In genomic region chr20:36969050-36969449, GRCh38 we compare ENCODE assay signal across 13 cellular contexts. TPM values are rescaled to one million over a fixed set of nuclear protein-coding genes. Genes with fewer than 3 reads are reported as not detected.
DNase-seq lines count a peak whose midpoint lies in the region; ATAC-seq, FAIRE-seq and TF ChIP-seq lines count a peak whose summit lies in the region.
"Had no signal": no experiment of that assay in that cellular context is flagged by ENCODE, and none has a peak within 500 bp of the region (broad histone marks: within the 10 kb centered on the region; RNA-seq: fewer than 3 reads in every experiment).

No MANE protein-coding gene starts in this region.

- H3K4me3 ChIP-seq in OCI-LY1 (ENCODE audit: low read depth, low read length, poor library complexity, severe bottlenecking) (no peak overlapping the region), H1 (ENCODE audit: extremely low read depth in 1 of 4, insufficient read depth in 2 of 4, low read depth in 3 of 4, low read length in 4 of 4) (no peak overlapping the region), sigmoid colon (no peak overlapping the region)
- H3K4me3 ChIP-seq: pancreas had no signal

- H2BK12ac ChIP-seq in H1 (ENCODE audit: low read depth, low read length): no peak overlapping the region

- H3K9me3 ChIP-seq in OCI-LY1 (ENCODE audit: low read length) (no peaks in the 10 kb centered on the region), H1 (ENCODE audit: insufficient read depth in 2 of 2, low read depth in 1 of 2, low read length in 1 of 2) (no peaks in the 10 kb centered on the region; a peak in 1 of 4 replicates), sigmoid colon (no peaks in the 10 kb centered on the region)
- H3K9me3 ChIP-seq: pancreas had no signal

- no peak overlapping the region for H4K5ac ChIP-seq in H1 (ENCODE audit: insufficient read length, low read depth, low read length)

- H2BK120ac ChIP-seq in H1 (replicated peaks; ENCODE audit: low read depth, low read length): no peak overlapping the region

- TF ChIP-seq EP300 in H1 (IDR thresholded peaks at IDR 0.05; ENCODE audit: borderline replicate concordance in 1 of 2, low read depth in 2 of 2, low read length in 2 of 2) (no peak), sigmoid colon (IDR thresholded peaks at IDR 0.05) (no peak)

- H3K14ac ChIP-seq in H1 (ENCODE audit: insufficient read length): no peak overlapping the region

- H3K36me3 Mint-ChIP-seq in activated CD4-positive, alpha-beta T cell treated with anti-CD3 and anti-CD28 coated beads, Interleukin-2, amount 10 ng/mL, durations not matched to agents 7 days and 5 days (ENCODE audit: low read depth): peaks cover 29% of the 10 kb centered on the region

- H3K4me1 Mint-ChIP-seq in activated CD4-positive, alpha-beta T cell treated with anti-CD3 and anti-CD28 coated beads, Interleukin-2, amount 10 ng/mL, durations not matched to agents 7 days and 5 days: peaks cover 64% of the 10 kb centered on the region

- H2AFZ ChIP-seq in OCI-LY1 (ENCODE audit: low read length): peak overlapping the region; percentile 35; the same call in 1 of the 2 replicates
- peak overlapping the region; percentile 29; the same call in 1 of the 2 replicates for H2AFZ ChIP-seq in H1 (ENCODE audit: low read length)

- H3K23ac ChIP-seq in H1 (ENCODE audit: insufficient read length): no peak overlapping the region

- no peaks in the 10 kb centered on the region for H3K23me2 ChIP-seq in H1 (ENCODE audit: low read depth, low read length)

- 95% methylated on average over 4 of the region's 4 CpGs; no CpG with 5 or more reads in 1 of the 2 experiments for WGBS in H1 (ENCODE audit: extremely low coverage in 1 of 2, insufficient coverage in 1 of 2, insufficient read length in 1 of 2, insufficient replicate concordance in 2 of 2, low coverage in 1 of 2, low lambda C conversion rate in 2 of 2, missing lambda C conversion rate in 1 of 2), 2 experiments
- 94% methylated on average over 4 of the region's 4 CpGs for WGBS in sigmoid colon, 2 donors

- H3K18ac ChIP-seq in H1 (ENCODE audit: extremely low read depth, low read length): no peak overlapping the region

- no peaks in the 10 kb centered on the region for H3F3A ChIP-seq in OCI-LY1 (ENCODE audit: insufficient read depth, low read length)

- peaks cover 8% of the 10 kb centered on the region for H3K9me3 Mint-ChIP-seq in activated CD4-positive, alpha-beta T cell treated with anti-CD3 and anti-CD28 coated beads, Interleukin-2, amount 10 ng/mL, durations not matched to agents 7 days and 5 days

- H3K56ac ChIP-seq in H1 (replicated peaks; ENCODE audit: insufficient read length, low read depth, low read length): no peak overlapping the region

- no peak for TF ChIP-seq RAD21 in H1 (IDR thresholded peaks at IDR 0.05 in 1 of 2, conservative IDR thresholded peaks at IDR 0.05 in 1 of 2; ENCODE audit: low read depth in 2 of 2, low read length in 2 of 2)

- no peak overlapping the region for H4K91ac ChIP-seq in H1 (replicated peaks; ENCODE audit: insufficient read length, low read length)

- H3K36me3 ChIP-seq in OCI-LY1 (ENCODE audit: insufficient read depth, low read length) (no peaks in the 10 kb centered on the region), H1 (ENCODE audit: control insufficient read depth in 2 of 4, insufficient read depth in 4 of 4, low read length in 3 of 4) (no peaks in the 10 kb centered on the region), sigmoid colon (no peaks in the 10 kb centered on the region)
- H3K36me3 ChIP-seq: pancreas had no signal

- H2BK5ac ChIP-seq in H1 (ENCODE audit: low read depth, low read length): 0 out of 2 replicates have a peak overlapping the region, but pooled peaks have one; percentile 44

- no peak overlapping the region for H2BK15ac ChIP-seq in H1 (ENCODE audit: low read length)

- H3K79me1 ChIP-seq in H1 (ENCODE audit: low read depth, low read length): no peaks in the 10 kb centered on the region

- ATAC-seq in GM18858 (IDR thresholded peaks at IDR 0.05; ENCODE audit: unreplicated experiment): no peak

- DNase-seq in activated CD4-positive, alpha-beta T cell treated with anti-CD3 and anti-CD28 coated beads, Interleukin-2, amount 10 ng/mL, durations not matched to agents 7 days and 5 days: no peak
- DNase-seq in activated CD4-positive, alpha-beta T cell treated with anti-CD3 and anti-CD28 coated beads for 4 hours: no peak
- DNase-seq in H1 (ENCODE audit: low read depth in 1 of 2, low spot score in 2 of 2) (no peak), sigmoid colon (no peak), posterior vena cava (ENCODE audit: low spot score) (no peak), HCEC 1CT (no peak)
- DNase-seq: mesenchymal stem cell, NCI-H1417 treated with DMSO at 0.1 percent for 48 hours, NCI-H446 treated with DMSO at 0.1 percent for 48 hours, pancreas had no signal

- TF ChIP-seq CTCF in OCI-LY1 (IDR thresholded peaks at IDR 0.05; ENCODE audit: low read length): no peak
- no peak for TF ChIP-seq CTCF in H1 (IDR thresholded peaks at IDR 0.05; ENCODE audit: control extremely low read depth in 1 of 3, insufficient read depth in 1 of 3, low read depth in 1 of 3, low read length in 3 of 3)
- TF ChIP-seq CTCF in sigmoid colon (IDR thresholded peaks at IDR 0.05): no peak

- H3K27me3 ChIP-seq in OCI-LY1 (ENCODE audit: insufficient read depth, low read length) (no peaks in the 10 kb centered on the region), H1 (replicated peaks in 1 of 4; ENCODE audit: control insufficient read depth in 3 of 4, extremely low read depth in 1 of 4, insufficient read depth in 3 of 4, low read length in 3 of 4) (no peaks in the 10 kb centered on the region), sigmoid colon (no peaks in the 10 kb centered on the region)
- H3K27me3 ChIP-seq: pancreas had no signal

- intact Hi-C loops in sigmoid colon (cut with DNase I) (no loop called here), posterior vena cava (cut with DNase I) (no loop called here)

- no peak for FAIRE-seq in H1 (lab: Jason Lieb, UNC)
- FAIRE-seq: astrocyte, pancreas had no signal

- CTCF ChIA-PET in activated CD4-positive, alpha-beta T cell treated with anti-CD3 and anti-CD28 coated beads, Interleukin-2, amount 10 ng/mL, durations not matched to agents 7 days and 5 days (lab: Charles Lee): interaction anchor here (0.9 kb wide), 1 partner anchor 104 kb away, joined by 3 read pairs; no protein-coding TSS in a partner anchor
- CTCF ChIA-PET in H1 (lab: Charles Lee; ENCODE audit: partially characterized antibody): no interaction called here

- peaks cover 10% of the 10 kb centered on the region for H3K4me1 ChIP-seq in OCI-LY1 (ENCODE audit: insufficient read depth, low read length, severe bottlenecking)
- H3K4me1 ChIP-seq in H1 (replicated peaks in 1 of 4; ENCODE audit: control insufficient read depth in 3 of 4, insufficient read depth in 4 of 4, low read length in 3 of 4): no peaks in the 10 kb centered on the region
- H3K4me1 ChIP-seq in sigmoid colon: no peaks in the 10 kb centered on the region
- H3K4me1 ChIP-seq: pancreas had no signal

- H3K27me3 Mint-ChIP-seq in activated CD4-positive, alpha-beta T cell treated with anti-CD3 and anti-CD28 coated beads, Interleukin-2, amount 10 ng/mL, durations not matched to agents 7 days and 5 days: no peaks in the 10 kb centered on the region

- no peak overlapping the region for H3K4me2 ChIP-seq in OCI-LY1 (ENCODE audit: low read length)
- H3K4me2 ChIP-seq in H1 (ENCODE audit: insufficient read depth in 1 of 2, low read depth in 2 of 2, low read length in 2 of 2): no peak overlapping the region

- H3K27ac ChIP-seq in OCI-LY1 (ENCODE audit: low read depth, low read length, poor library complexity, severe bottlenecking) (no peak overlapping the region), H1 (ENCODE audit: low read depth, low read length) (no peak overlapping the region), sigmoid colon (peak overlapping the region; percentile 19 to 39 (median 27))

- H3K4me3 Mint-ChIP-seq in activated CD4-positive, alpha-beta T cell treated with anti-CD3 and anti-CD28 coated beads, Interleukin-2, amount 10 ng/mL, durations not matched to agents 7 days and 5 days: no peak overlapping the region

- H4K8ac ChIP-seq in H1 (ENCODE audit: extremely low read depth, insufficient read depth, low read length): no peak overlapping the region

- H3K9ac ChIP-seq in OCI-LY1 (ENCODE audit: low read length): no peak overlapping the region
- H3K9ac ChIP-seq in H1 (replicated peaks in 1 of 4; ENCODE audit: extremely low read depth in 1 of 4, low read depth in 3 of 4, low read length in 3 of 4): no peak overlapping the region

- TF ChIP-seq POLR2A in H1 (IDR thresholded peaks at IDR 0.05; ENCODE audit: control extremely low read depth in 1 of 2, low read depth in 2 of 2, low read length in 2 of 2) (no peak), sigmoid colon (IDR thresholded peaks at IDR 0.05) (no peak)

- H3K79me2 ChIP-seq in OCI-LY1 (ENCODE audit: insufficient read depth, low read length): no peaks in the 10 kb centered on the region
- H3K79me2 ChIP-seq in H1 (ENCODE audit: control insufficient read depth in 1 of 2, insufficient read depth in 2 of 2, low read length in 2 of 2): no peaks in the 10 kb centered on the region

- H3K9me2 ChIP-seq in OCI-LY1 (ENCODE audit: low read depth, low read length): no peaks in the 10 kb centered on the region

- no peaks in the 10 kb centered on the region for H4K20me1 ChIP-seq in OCI-LY1 (ENCODE audit: insufficient read depth, low read length)
- H4K20me1 ChIP-seq in H1 (replicated peaks in 1 of 2; ENCODE audit: control insufficient read depth in 1 of 2, insufficient read depth in 2 of 2, low read length in 2 of 2): no peaks in the 10 kb centered on the region

- H2AK5ac ChIP-seq in H1 (ENCODE audit: low read depth, low read length): no peak overlapping the region

- H2BK20ac ChIP-seq in H1 (ENCODE audit: low read length): no peak overlapping the region

- POLR2A ChIA-PET in activated CD4-positive, alpha-beta T cell treated with anti-CD3 and anti-CD28 coated beads, Interleukin-2, amount 10 ng/mL, durations not matched to agents 7 days and 5 days (lab: Charles Lee): interaction anchor here (1.1 kb wide), 1 partner anchor 74 kb away, joined by 3 read pairs; no protein-coding TSS in a partner anchor
- POLR2A ChIA-PET in H1 (lab: Charles Lee; ENCODE audit: partially characterized antibody): no interaction called here

- no peak overlapping the region for H3K4ac ChIP-seq in H1 (replicated peaks; ENCODE audit: insufficient read length, low read depth, low read length)

- H3K27ac Mint-ChIP-seq in activated CD4-positive, alpha-beta T cell treated with anti-CD3 and anti-CD28 coated beads, Interleukin-2, amount 10 ng/mL, durations not matched to agents 7 days and 5 days: peak overlapping the region; percentile 90

RNA-seq across cellular contexts. Expression of gene SAMHD1, which starts 17.5 kb away (rescaled TPM):
- total RNA-seq in activated CD4-positive, alpha-beta T cell treated with anti-CD3 and anti-CD28 coated beads, Interleukin-2, amount 10 ng/mL, durations not matched to agents 7 days and 5 days: 100 to 1,000 TPM; 396 to 408 TPM
- total RNA-seq in H1 (2021; fragmentation: NEBNext Ultra II Directional; extraction: Animal tissue kit (Norgen Biotek cat#: 25700)): 37.1 and 39.5 TPM in 2 replicates
- polyA plus RNA-seq in H1 (2011; rRNA removed) (16.3 and 22.0 TPM in 2 replicates), sigmoid colon (10 to 100 TPM; 27.0 to 67.4 (median 49.2) TPM)
- 21.1 TPM for polyA plus RNA-seq in H1 (2011; cell fraction: cytosol; rRNA removed)
- 11.6 TPM for polyA plus RNA-seq in H1 (2011; cell fraction: nucleus; rRNA removed)
- 25.2 to 40.6 TPM (median 28.3 TPM) in 4 replicates for polyA plus RNA-seq in H1 (2012, experiment 1 of 2)
- 3.1 TPM for polyA plus RNA-seq in H1 (2012, experiment 2 of 2)
- 11.8 TPM for polyA plus RNA-seq in H1 (2013, experiment 1 of 2)
- 11.9 TPM for polyA plus RNA-seq in H1 (2013, experiment 2 of 2)
- polyA minus RNA-seq in H1 (2011; rRNA and poly(A)+ RNA removed): 38.4 and 38.7 TPM in 2 replicates
- polyA minus RNA-seq in H1 (2011; cell fraction: cytosol; rRNA and poly(A)+ RNA removed): 23.9 TPM
- polyA minus RNA-seq in H1 (2011; cell fraction: nucleus; rRNA and poly(A)+ RNA removed): 26.9 TPM
- total RNA-seq in sigmoid colon (100 to 1,000 TPM in 3 of 4 donors, 10 to 100 TPM in 1; 89.6 to 179 (median 146) TPM), posterior vena cava (100 to 1,000 TPM; 250 to 419 TPM)

Comparison
In these comparisons a context has a peak if more than half of its experiments do, and no peak if none do; other contexts are left out.
1. H3K27ac ChIP-seq: peak in sigmoid colon (4 of 4); none in OCI-LY1 (single experiment) and H1 (single experiment).